Comparison of ENCODE assay signal across 23 cellular contexts in genomic region chr6:13367396-13367795, GRCh38. TPM values are rescaled to one million over a fixed set of nuclear protein-coding genes. Genes with fewer than 3 reads are reported as not detected.
DNase-seq lines count a peak whose midpoint lies in the region; ATAC-seq and TF ChIP-seq lines count a peak whose summit lies in the region.
"Had no signal": no experiment of that assay in that cellular context is flagged by ENCODE, and none has a peak within 500 bp of the region (broad histone marks: within the 10 kb centered on the region; RNA-seq: fewer than 3 reads in every experiment).

No MANE protein-coding gene starts in this region.

- H3K4me1 ChIP-seq in heart left ventricle (peaks cover 0 to 68% (median 33%) of the 10 kb centered on the region in 12 donors), esophagus squamous epithelium (peaks cover 0 to 44% (median 19%) of the 10 kb centered on the region in 3 donors), stomach (peaks cover 0 to 42% (median 17%) of the 10 kb centered on the region in 4 donors)
- H3K4me1 ChIP-seq: left lung, SJCRH30 had no signal

- peak in 1 of 4 donors; percentile 12 for ATAC-seq in heart left ventricle
- ATAC-seq in left cardiac atrium, result no peak
- ATAC-seq in GM21723 (IDR thresholded peaks at IDR 0.05; ENCODE audit: unreplicated experiment), result no peak
- no peak for ATAC-seq in left lobe of liver
- ATAC-seq: left lung, T-helper 17 cell had no signal

- H3K36me3 ChIP-seq in heart left ventricle (peaks cover 0 to 15% (median 8%) of the 10 kb centered on the region in 9 donors), esophagus squamous epithelium (peaks cover 0 to 26% (median 13%) of the 10 kb centered on the region in 3 donors), stomach (peaks cover 0 to 25% (median 16%) of the 10 kb centered on the region in 4 donors)
- H3K36me3 ChIP-seq: SJCRH30 had no signal

- H3K27me3 ChIP-seq in heart left ventricle (no peaks in the 10 kb centered on the region), esophagus squamous epithelium (no peaks in the 10 kb centered on the region), stomach (no peaks in the 10 kb centered on the region)
- H3K27me3 ChIP-seq: left lung, SJCRH30, spleen had no signal

- TF ChIP-seq CTCF in heart left ventricle (IDR thresholded peaks at IDR 0.05) (no peak), esophagus squamous epithelium (IDR thresholded peaks at IDR 0.05) (no peak), stomach (IDR thresholded peaks at IDR 0.05) (no peak)

- TF ChIP-seq POLR2A in heart left ventricle (IDR thresholded peaks at IDR 0.05) (no peak), esophagus squamous epithelium (IDR thresholded peaks at IDR 0.05) (no peak), stomach (IDR thresholded peaks at IDR 0.05) (no peak)

- H3K4me3 ChIP-seq in heart left ventricle, result no peak overlapping the region
- no peak overlapping the region for H3K4me3 ChIP-seq in esophagus squamous epithelium
- no peak overlapping the region for H3K4me3 ChIP-seq in stomach
- H3K4me3 ChIP-seq: left lung, SJCRH30, spleen had no signal

- no peak for TF ChIP-seq EP300 in stomach (IDR thresholded peaks at IDR 0.05)

- 47 to 59% (median 54%) methylated on average over 3 of the region's 3 CpGs for WGBS in heart left ventricle, 4 donors
- 35 to 71% methylated on average over 2 to 3 of the region's 3 CpGs for WGBS in esophagus squamous epithelium, 2 donors
- WGBS in stomach, 5 donors, result 42 to 57% (median 43%) methylated on average over 3 of the region's 3 CpGs

- intact Hi-C loops in heart left ventricle (cut with DNase I) (no loop called here), left cardiac atrium (cut with DNase I) (no loop called here), esophagus squamous epithelium (cut with DNase I) (no loop called here), stomach (cut with DNase I; ENCODE audit: low total_unique reads) (no loop called here)

- no peak for DNase-seq in heart left ventricle
- DNase-seq in left cardiac atrium, result no peak
- DNase-seq in NCI-H69 (lab: John Stamatoyannopoulos, UW), result peak; percentile 77
- no peak for DNase-seq in esophagus squamous epithelium (lab: John Stamatoyannopoulos, UW)
- DNase-seq in stomach, result no peak
- DNase-seq in activated T-cell treated with anti-CD3 and anti-CD28 coated beads, Interleukin-2, amount 50 U/mL, for 48 hours, result no peak
- DNase-seq in left lobe of liver (ENCODE audit: low spot score), result no peak
- DNase-seq: activated CD4-positive, alpha-beta T cell treated with anti-CD3 and anti-CD28 coated beads for 4 hours; activated naive CD8-positive, alpha-beta T cell treated with anti-CD3 and anti-CD28 coated beads for 36 hours; DMS79; Kasumi-1; left lung; NCI-H1092; NCI-H1930; occipital lobe; retina; SJCRH30; spleen; stimulated activated CD4-positive, alpha-beta T cell treated with anti-CD3 and anti-CD28 coated beads, Interleukin-4, amount 100 ng/mL, for 1 hour; stimulated activated naive CD4-positive, alpha-beta T cell treated with Interleukin-2 at 50 U/mL for 16 hours; T-helper 17 cell; trophoblast cell had no signal

- peak overlapping the region in 7 of 12 donors; percentile 7 to 61 (median 46) for H3K27ac ChIP-seq in heart left ventricle
- peak overlapping the region in 3 of 4 donors; percentile 5 to 47 (median 36) for H3K27ac ChIP-seq in esophagus squamous epithelium
- peak overlapping the region in 3 of 5 donors; percentile 5 to 49 (median 15) for H3K27ac ChIP-seq in stomach
- H3K27ac ChIP-seq: left lung, SJCRH30 had no signal

- H3K9me3 ChIP-seq in heart left ventricle, result no peaks in the 10 kb centered on the region
- no peaks in the 10 kb centered on the region for H3K9me3 ChIP-seq in esophagus squamous epithelium
- H3K9me3 ChIP-seq in stomach, result no peaks in the 10 kb centered on the region
- H3K9me3 ChIP-seq: left lung, SJCRH30, spleen had no signal

RNA-seq across cellular contexts. Expression of gene TBC1D7, which starts 39.1 kb away (rescaled TPM):
- 10 to 100 TPM; 17.0 to 31.9 (median 22.9) TPM for total RNA-seq in heart left ventricle
- 10 to 100 TPM; 20.5 to 27.1 TPM for polyA plus RNA-seq in heart left ventricle
- total RNA-seq in left cardiac atrium, result 10 to 100 TPM; 21.6 to 36.3 TPM
- total RNA-seq in esophagus squamous epithelium, result 10 to 100 TPM in 3 of 4 donors, 1 to 10 TPM in 1; 8.2 to 13.5 (median 12.6) TPM
- 10 to 100 TPM in 1 of 5 donors, 1 to 10 TPM in 3, not detected in 1; 2.7 to 20.4 (median 7.5) TPM for total RNA-seq in stomach
- 10 to 100 TPM in 2 of 3 donors, 1 to 10 TPM in 1; 8.2 to 15.3 (median 10.2) TPM for polyA plus RNA-seq in stomach
- 10.4 TPM for total RNA-seq in left lobe of liver
